ENCODE assay signal across 1 cellular context in genomic region chr10:86252051-86252450, GRCh38.
TF ChIP-seq lines count a peak whose summit lies in the region.

No MANE protein-coding gene starts in this region.

TF ChIP-seq in SK-N-SH, 30 proteins besides CTCF, POLR2A, EP300 and RAD21 (continued from another document):
- TF ChIP-seq RXRA (IDR thresholded peaks at IDR 0.05; ENCODE audit: borderline replicate concordance, low read depth) = no peak
- TF ChIP-seq NFIC (IDR thresholded peaks at IDR 0.05; ENCODE audit: borderline replicate concordance) = no peak
- TF ChIP-seq ZBTB33 (IDR thresholded peaks at IDR 0.05; ENCODE audit: borderline replicate concordance, low read depth) = no peak
- no peak for TF ChIP-seq MEF2A (IDR thresholded peaks at IDR 0.05; ENCODE audit: borderline replicate concordance, low read depth)
- no peak for TF ChIP-seq TAF1 (IDR thresholded peaks at IDR 0.05; ENCODE audit: borderline replicate concordance, low read depth, low read length)
- TF ChIP-seq FOXM1 (IDR thresholded peaks at IDR 0.05; ENCODE audit: low read depth) = no peak
- TF ChIP-seq POLR2AphosphoS5 (IDR thresholded peaks at IDR 0.05; ENCODE audit: low read depth, low read length) = no peak
